8 cellular contexts compared by ENCODE assay signal in the genomic region with DNA sequence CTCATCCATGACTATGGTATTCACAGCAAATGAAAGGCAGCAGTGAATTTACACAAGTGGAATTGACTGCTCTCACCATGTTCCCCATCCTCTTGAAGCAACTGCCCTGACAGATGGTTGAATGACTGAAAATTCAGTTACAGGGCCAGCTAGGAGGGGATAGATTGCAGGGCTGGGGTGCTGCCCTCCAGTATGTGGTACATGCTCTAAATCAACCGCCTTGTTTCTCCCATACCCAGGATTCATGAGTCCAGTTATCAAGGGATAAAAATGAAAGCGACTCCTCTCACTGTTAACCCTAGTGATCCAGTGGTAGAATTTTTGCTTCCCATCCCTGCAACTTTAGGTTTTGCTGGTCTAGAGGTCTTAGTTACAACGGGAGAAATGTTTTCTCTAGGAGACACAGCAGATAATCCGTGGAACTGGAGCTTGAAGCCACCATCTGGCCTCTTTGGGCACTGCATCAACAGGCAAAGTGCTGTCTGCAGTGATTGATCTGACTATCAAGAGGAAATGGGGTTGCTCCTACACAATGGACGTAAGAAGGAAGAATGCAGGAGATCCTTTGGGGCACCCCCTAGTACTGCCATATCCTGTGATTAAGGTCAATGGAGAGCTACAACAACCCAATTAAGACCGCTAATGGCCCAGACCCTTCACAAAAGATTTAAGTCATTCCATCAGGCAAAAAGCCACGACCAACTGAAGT. TPM values are rescaled to one million over a fixed set of nuclear protein-coding genes. Genes with fewer than 3 reads are reported as not detected.
DNase-seq lines count a peak whose midpoint lies in the region; ATAC-seq, FAIRE-seq and TF ChIP-seq lines count a peak whose summit lies in the region.

No MANE protein-coding gene starts in this region.

- no peak overlapping the region for H3K4me3 Mint-ChIP-seq in T-helper 2 cell treated with Interferon-gamma antibody and Interleukin-4, amounts not matched to agents 5 μg/mL and 100 μg/mL, for 36 hours

- H3K27me3 Mint-ChIP-seq in T-helper 2 cell treated with Interferon-gamma antibody and Interleukin-4, amounts not matched to agents 5 μg/mL and 100 μg/mL, for 36 hours (ENCODE audit: low read depth) = peaks cover 14% of the 10 kb centered on the region

- peak overlapping the region; percentile 87 for H2AFZ ChIP-seq in GM12878 (ENCODE audit: control insufficient read depth, low read depth, low read length)

- peak; percentile 70 for TF ChIP-seq RAD21 in GM12878 (IDR thresholded peaks at IDR 0.05; ENCODE audit: insufficient read depth, low read depth, low read length)

- 16% methylated on average over 7 of the region's 7 CpGs for WGBS in GM12878 (ENCODE audit: insufficient coverage, insufficient replicate concordance, low lambda C conversion rate, missing lambda C conversion rate)

- H3K4me2 ChIP-seq in GM12878 (ENCODE audit: control insufficient read depth, insufficient read depth) = peak overlapping the region; percentile 57

- TF ChIP-seq CTCF in GM12878 (IDR thresholded peaks at IDR 0.05 in 2 of 3, conservative IDR thresholded peaks at IDR 0.05 in 1 of 3; ENCODE audit: control insufficient read depth in 2 of 3, extremely low read depth in 1 of 3, insufficient read depth in 1 of 3, low read depth in 3 of 3, low read length in 3 of 3) = peak; percentile 79 to 88 (median 80)

- FAIRE-seq in GM12878 (lab: Jason Lieb, UNC) = peak; percentile 97

- H3K9me3 Mint-ChIP-seq in T-helper 2 cell treated with Interferon-gamma antibody and Interleukin-4, amounts not matched to agents 5 μg/mL and 100 μg/mL, for 36 hours = no peaks in the 10 kb centered on the region

- in situ Hi-C loops in GM12878 (cut with MboI) = no loop called here

- RAD21 ChIA-PET in GM12878 (lab: Charles Lee; ENCODE audit: unreplicated experiment) = interaction anchor here (0.5 to 2.0 kb wide), 7 partner anchors 8 to 733 kb away, joined by 3 to 7 read pairs (median 3); partner anchors contain the start of gene SCPEP1

- peaks cover 11% of the 10 kb centered on the region for H3K4me1 ChIP-seq in GM12878 (ENCODE audit: control insufficient read depth, insufficient read depth, low read length)

- ATAC-seq in GM12878 = peak; percentile 89

- TF ChIP-seq EP300 in GM12878 (IDR thresholded peaks at IDR 0.05; ENCODE audit: borderline replicate concordance in 1 of 2, control insufficient read depth in 1 of 2, low read depth in 2 of 2, low read length in 2 of 2) = no peak

- H3K9ac ChIP-seq in GM12878 (ENCODE audit: control insufficient read depth, insufficient read depth, low read length) = no peak overlapping the region

- H3K4me3 ChIP-seq in GM12878 = no peak overlapping the region

- peaks cover 0 to 4% of the 10 kb centered on the region in 2 experiments; a peak in 1 of 4 replicates for H3K36me3 ChIP-seq in GM12878 (ENCODE audit: control insufficient read depth in 2 of 2, insufficient read depth in 2 of 2, low read length in 1 of 2)

- DNase-seq in DMS 273 treated with DMSO at 0.1 percent for 48 hours (lab: John Stamatoyannopoulos, UW) (peak; percentile 8), GOT3 (lab: John Stamatoyannopoulos, UW) (peak; percentile 2), NCI-H1436 treated with DMSO at 0.1 percent for 48 hours (lab: John Stamatoyannopoulos, UW) (peak; percentile 61), GM12878 (ENCODE audit: low read depth, low spot score) (peak; percentile 51), iPS-NIHi7 (ENCODE audit: extremely low spot score) (peak; percentile 78), occipital lobe (lab: John Stamatoyannopoulos, UW) (no peak)
- peak; percentile 42 for DNase-seq in T-helper 2 cell treated with Interferon-gamma antibody and Interleukin-4, amounts not matched to agents 5 μg/mL and 100 μg/mL, for 36 hours (ENCODE audit: low spot score)
- DNase-seq in stimulated activated CD4-positive, alpha-beta T cell treated with anti-CD3 and anti-CD28 coated beads, Interleukin-1b, Interleukin-23, amount 100 ng/mL, for 4 hours (ENCODE audit: low read depth in 2 of 2) = peak; percentile 23 to 32

- no peak overlapping the region for H3K27ac ChIP-seq in GM12878 (ENCODE audit: control insufficient read depth, insufficient read depth)

- CTCF ChIA-PET in GM12878 (lab: Yijun Ruan, JAX) = interaction anchor here (1.0 to 4.7 kb wide), 14 partner anchors 11 to 374 kb away, joined by 3 to 33 read pairs (median 4); partner anchors contain the start of gene AKAP1

- H4K20me1 ChIP-seq in GM12878 (ENCODE audit: control insufficient read depth, insufficient read depth) = no peaks in the 10 kb centered on the region

- no peaks in the 10 kb centered on the region for H3K27me3 ChIP-seq in GM12878 (replicated peaks in 1 of 2; ENCODE audit: control insufficient read depth in 2 of 2, insufficient read depth in 2 of 2, low read length in 1 of 2)

- TF ChIP-seq POLR2A in GM12878 (IDR thresholded peaks at IDR 0.05; ENCODE audit: low read depth, low read length) = no peak

- no TSS peak for BruUV-seq in GM12878 (replicated peaks; lab: Mats Ljungman, UMichigan)

- H3K27ac Mint-ChIP-seq in T-helper 2 cell treated with Interferon-gamma antibody and Interleukin-4, amounts not matched to agents 5 μg/mL and 100 μg/mL, for 36 hours = no peak overlapping the region

- POLR2A ChIA-PET in GM12878 (lab: Charles Lee) = interaction anchor here (0.5 to 1.2 kb wide), 3 partner anchors 10 to 35 kb away, joined by 3 to 5 read pairs (median 3); no protein-coding TSS in a partner anchor

- no peaks in the 10 kb centered on the region for H3K79me2 ChIP-seq in GM12878 (ENCODE audit: control insufficient read depth, insufficient read depth, low read length)

- peaks cover 13% of the 10 kb centered on the region for H3K4me1 Mint-ChIP-seq in T-helper 2 cell treated with Interferon-gamma antibody and Interleukin-4, amounts not matched to agents 5 μg/mL and 100 μg/mL, for 36 hours (ENCODE audit: low read depth)

- H3K36me3 Mint-ChIP-seq in T-helper 2 cell treated with Interferon-gamma antibody and Interleukin-4, amounts not matched to agents 5 μg/mL and 100 μg/mL, for 36 hours (ENCODE audit: low read depth) = peaks cover 2% of the 10 kb centered on the region

- H3K9me3 ChIP-seq in GM12878 (replicated peaks; ENCODE audit: control insufficient read depth, insufficient read depth, low read length) = no peaks in the 10 kb centered on the region

- SMC1A ChIA-PET in GM12878 (lab: Charles Lee; ENCODE audit: uncharacterized antibody, unreplicated experiment) = interaction anchor here (0.8 to 2.1 kb wide), 10 partner anchors 11 to 190 kb away, joined by 3 to 8 read pairs (median 5); no protein-coding TSS in a partner anchor

- intact Hi-C loops in GM12878 (cut with micrococcal nuclease; ENCODE audit: unreplicated experiment) = loop anchor here (5.0 to 10.0 kb wide), 2 partner anchors 48 to 75 kb away; partner anchors contain the start of genes AKAP1 and COIL

TF ChIP-seq in GM12878, 131 proteins besides CTCF, POLR2A, EP300 and RAD21 (continues in another document):
- TF ChIP-seq NFXL1 (IDR thresholded peaks at IDR 0.05; ENCODE audit: borderline replicate concordance) = no peak
- TF ChIP-seq SPI1 (IDR thresholded peaks at IDR 0.05; ENCODE audit: borderline replicate concordance, insufficient read depth, low read depth, low read length) = no peak
- TF ChIP-seq NFIC (IDR thresholded peaks at IDR 0.05; ENCODE audit: low read depth, low read length) = no peak
- TF ChIP-seq BMI1 (IDR thresholded peaks at IDR 0.05; ENCODE audit: borderline replicate concordance) = no peak
- no peak for TF ChIP-seq CBFB (IDR thresholded peaks at IDR 0.05; ENCODE audit: low read depth)

RNA-seq across cellular contexts. Expression of gene SCPEP1, which starts 32.0 kb away (rescaled TPM):
- 46.4 and 46.9 TPM in 2 replicates for total RNA-seq in GM12878 (2013; cell fraction: nucleolus; rRNA removed)
- total RNA-seq in GM12878 (2014; rRNA removed) (37.7 and 39.5 TPM in 2 replicates), GM12878 (2014; rRNA removed; fragmentation: Illumina TruSeq; extraction: Trizol) (34.1 and 38.3 TPM in 2 replicates), GM12878 (2021) (37.4 and 39.6 TPM in 2 replicates), occipital lobe (5.6 TPM)
- 49.6 TPM for polyA plus RNA-seq in GM12878 (2011; ENCODE audit: low read depth)
- polyA plus RNA-seq in GM12878 (2011; rRNA removed) (34.1 and 42.5 TPM in 2 replicates), GM12878 (2014; fragmentation: Illumina TruSeq; extraction: Trizol) (36.9 and 45.2 TPM in 2 replicates), GM12878 (2014; fragmentation: Nextera tagmentation; extraction: Ambion mirVana) (10 to 100 TPM; 57.7 to 80.2 TPM), GM12878 (2014; rRNA removed) (29.2 and 31.2 TPM in 2 replicates), GM12878 (2016; fragmentation: Nextera tagmentation; extraction: Ambion mirVana) (10 to 100 TPM; 41.8 to 50.8 TPM)
- polyA plus RNA-seq in GM12878 (2011; cell fraction: cytosol; rRNA removed) = 25.7 and 28.6 TPM in 2 replicates
- 74.2 and 75.4 TPM in 2 replicates for polyA plus RNA-seq in GM12878 (2011; cell fraction: nucleus; rRNA removed)
- polyA plus RNA-seq in GM12878 (2012) = 43.5 and 44.6 TPM in 2 replicates
- 9.0 and 9.7 TPM in 2 replicates for polyA minus RNA-seq in GM12878 (2011; rRNA and poly(A)+ RNA removed)
- polyA minus RNA-seq in GM12878 (2011; cell fraction: cytosol; rRNA and poly(A)+ RNA removed) = 7.9 and 12.0 TPM in 2 replicates
- polyA minus RNA-seq in GM12878 (2011; cell fraction: nucleus; rRNA and poly(A)+ RNA removed) = 13.8 TPM in 2 replicates

RNA-seq across cellular contexts. Expression of gene COIL, which starts 49.0 kb away (rescaled TPM):
- total RNA-seq in GM12878 (2013; cell fraction: nucleolus; rRNA removed) = 13.1 and 13.6 TPM in 2 replicates
- total RNA-seq in GM12878 (2014; rRNA removed) = 13.7 and 15.3 TPM in 2 replicates
- 23.4 and 24.3 TPM in 2 replicates for total RNA-seq in GM12878 (2014; rRNA removed; fragmentation: Illumina TruSeq; extraction: Trizol)
- total RNA-seq in GM12878 (2021) = 17.9 and 18.4 TPM in 2 replicates
- 9.1 TPM for polyA plus RNA-seq in GM12878 (2011; ENCODE audit: low read depth)
- 15.1 and 21.2 TPM in 2 replicates for polyA plus RNA-seq in GM12878 (2011; rRNA removed)
- 5.2 and 5.4 TPM in 2 replicates for polyA plus RNA-seq in GM12878 (2011; cell fraction: cytosol; rRNA removed)
- 5.8 and 8.0 TPM in 2 replicates for polyA plus RNA-seq in GM12878 (2011; cell fraction: nucleus; rRNA removed)
- 12.4 and 13.2 TPM in 2 replicates for polyA plus RNA-seq in GM12878 (2012)
- 22.8 and 28.2 TPM in 2 replicates for polyA plus RNA-seq in GM12878 (2014; fragmentation: Illumina TruSeq; extraction: Trizol)
- 10 to 100 TPM; 14.2 to 16.8 TPM for polyA plus RNA-seq in GM12878 (2014; fragmentation: Nextera tagmentation; extraction: Ambion mirVana)
- 12.6 and 15.1 TPM in 2 replicates for polyA plus RNA-seq in GM12878 (2014; rRNA removed)
- polyA plus RNA-seq in GM12878 (2016; fragmentation: Nextera tagmentation; extraction: Ambion mirVana) = 10 to 100 TPM; 18.0 to 19.0 TPM
- 6.3 and 8.3 TPM in 2 replicates for polyA minus RNA-seq in GM12878 (2011; rRNA and poly(A)+ RNA removed)
- 3.2 and 3.5 TPM in 2 replicates for polyA minus RNA-seq in GM12878 (2011; cell fraction: cytosol; rRNA and poly(A)+ RNA removed)
- 2.2 and 2.5 TPM in 2 replicates for polyA minus RNA-seq in GM12878 (2011; cell fraction: nucleus; rRNA and poly(A)+ RNA removed)
- 26.7 TPM for total RNA-seq in occipital lobe
